ENCODE assay signal across 16 cellular contexts in the genomic region with DNA sequence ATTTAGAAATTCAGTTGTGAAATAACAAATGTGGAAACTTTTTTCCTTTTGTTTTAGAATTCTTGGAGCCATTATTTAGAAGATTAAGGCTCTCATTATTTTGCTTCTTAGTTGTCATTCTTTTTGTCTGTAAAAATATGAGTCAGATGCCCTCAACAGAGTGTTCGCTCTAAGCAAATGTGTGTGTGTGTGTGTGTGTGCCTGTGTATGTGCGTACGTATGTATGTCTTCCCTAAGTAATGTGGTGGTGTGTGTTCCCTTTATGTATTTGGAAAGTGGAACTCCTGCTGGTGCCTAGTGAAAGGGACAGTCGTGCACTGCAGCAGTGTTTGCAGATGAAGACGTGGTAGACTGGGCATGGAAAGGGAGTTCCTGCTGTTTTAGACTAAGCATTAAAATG. TPM values are rescaled to one million over a fixed set of nuclear protein-coding genes. Genes with fewer than 3 reads are reported as not detected.
DNase-seq lines count a peak whose midpoint lies in the region; ATAC-seq and FAIRE-seq lines count a peak whose summit lies in the region.
"Had no signal": no experiment of that assay in that cellular context is flagged by ENCODE, and none has a peak within 500 bp of the region (broad histone marks: within the 10 kb centered on the region; RNA-seq: fewer than 3 reads in every experiment).

No MANE protein-coding gene starts in this region.

- no peak overlapping the region for H3K4me2 ChIP-seq in mesenchymal stem cell (ENCODE audit: low read length, poor library complexity, severe bottlenecking)
- H3K4me2 ChIP-seq: SK-N-SH had no signal

- no peak overlapping the region for H3K14ac ChIP-seq in mesenchymal stem cell (ENCODE audit: low read length in 2 of 2)

- H3K4ac ChIP-seq in mesenchymal stem cell (ENCODE audit: low read depth in 1 of 2, low read length in 2 of 2) = no peak overlapping the region

- H3K9ac ChIP-seq in mesenchymal stem cell (ENCODE audit: low read length) = no peak overlapping the region
- H3K9ac ChIP-seq: SK-N-SH had no signal

- H2AFZ ChIP-seq in mesenchymal stem cell (ENCODE audit: low read depth, low read length) = no peak overlapping the region

- DNase-seq in COR-L47 (lab: John Stamatoyannopoulos, UW) (peak; percentile 8), LHCN-M2 (ENCODE audit: low read depth) (peak; percentile 12), amniotic epithelial cell (ENCODE audit: low read depth) (peak; percentile 24), mesenchymal stem cell (peak; percentile 19), GM19239 (ENCODE audit: insufficient read length, low spot score) (no peak), NOMO-1 treated with dmso at 0.1 percent for 144 hours (lab: John Stamatoyannopoulos, UW; ENCODE audit: unreplicated experiment) (no peak)
- DNase-seq: CD8-positive, alpha-beta memory T cell; NCI-H1105; NCI-H187 treated with DMSO at 0.1 percent for 48 hours; NCI-H2171 treated with DMSO at 0.1 percent for 48 hours; NCI-H524; SK-N-SH had no signal

- H4K91ac ChIP-seq in mesenchymal stem cell (ENCODE audit: low read length) = no peak overlapping the region

- peaks cover 5% of the 10 kb centered on the region for H3K4me1 ChIP-seq in mesenchymal stem cell (ENCODE audit: control insufficient read depth, insufficient read depth, low read depth, low read length)

- ATAC-seq in GM19395 (IDR thresholded peaks at IDR 0.05; ENCODE audit: unreplicated experiment) = no peak
- ATAC-seq: HCT116, Panc1, Right ventricle myocardium inferior had no signal

- peaks cover 43% of the 10 kb centered on the region for H3K79me1 ChIP-seq in mesenchymal stem cell (replicated peaks; ENCODE audit: low read length, poor library complexity, severe bottlenecking)

- 94% methylated on average over 5 of the region's 5 CpGs for WGBS in mesenchymal stem cell

- H2AK5ac ChIP-seq in mesenchymal stem cell (ENCODE audit: low read length, severe bottlenecking) = no peak overlapping the region

- no peak overlapping the region for H2BK5ac ChIP-seq in mesenchymal stem cell (ENCODE audit: low read depth, low read length, poor library complexity, severe bottlenecking)

- no peaks in the 10 kb centered on the region for H3K36me3 ChIP-seq in mesenchymal stem cell (ENCODE audit: control insufficient read depth in 1 of 2, insufficient read depth in 2 of 2, low read depth in 1 of 2, low read length in 2 of 2)

- no peak overlapping the region for H3K27ac ChIP-seq in mesenchymal stem cell (ENCODE audit: low read length, poor library complexity, severe bottlenecking)

- no peaks in the 10 kb centered on the region for H3K27me3 ChIP-seq in mesenchymal stem cell (ENCODE audit: control insufficient read depth in 1 of 2, insufficient read depth in 1 of 2, low read length in 2 of 2)

- no peak for FAIRE-seq in GM19239 (lab: Jason Lieb, UNC)

- H2BK15ac ChIP-seq in mesenchymal stem cell (ENCODE audit: low read depth, poor library complexity, severe bottlenecking) = no peak overlapping the region

- no peak overlapping the region for H4K8ac ChIP-seq in mesenchymal stem cell (ENCODE audit: low read length)

- H3K4me3 ChIP-seq in mesenchymal stem cell (ENCODE audit: insufficient read depth in 1 of 2, low read depth in 1 of 2, low read length in 2 of 2) = no peak overlapping the region

- no peak overlapping the region for H2BK120ac ChIP-seq in mesenchymal stem cell (ENCODE audit: low read depth, low read length)

- no peak overlapping the region for H3K23ac ChIP-seq in mesenchymal stem cell (ENCODE audit: low read length in 2 of 2)

- no peaks in the 10 kb centered on the region for H3K9me3 ChIP-seq in mesenchymal stem cell (ENCODE audit: control insufficient read depth, low read length)
- H3K9me3 ChIP-seq: SK-N-SH had no signal

- no peak overlapping the region for H3K18ac ChIP-seq in mesenchymal stem cell (ENCODE audit: low read depth in 1 of 2, low read length in 2 of 2)

- H2BK12ac ChIP-seq in mesenchymal stem cell (ENCODE audit: low read length in 2 of 2) = no peak overlapping the region

RNA-seq across cellular contexts. Expression of a gene that starts 27.5 kb away (rescaled TPM):
- 7.2 and 9.5 TPM in 2 replicates for total RNA-seq in LHCN-M2 (2014; rRNA removed)
- 3.1 TPM for polyA plus RNA-seq in LHCN-M2 (2012)
- 3.3 TPM for polyA plus RNA-seq in mesenchymal stem cell (2013, experiment 1 of 2)
- polyA plus RNA-seq in mesenchymal stem cell (2013, experiment 2 of 2) = 3.2 TPM

Comparison
In these comparisons a context has a peak if more than half of its experiments do, and no peak if none do; other contexts are left out.
1. DNase-seq: peak in COR-L47 (single experiment), LHCN-M2 (single experiment), amniotic epithelial cell (single experiment) and mesenchymal stem cell (single experiment); none in GM19239 (single experiment) and NOMO-1 treated with dmso at 0.1 percent for 144 hours (single experiment).